Comparison of ENCODE assay signal across 9 cellular contexts in genomic region chr17:7435676-7436555, GRCh38. TPM values are rescaled to one million over a fixed set of nuclear protein-coding genes. Genes with fewer than 3 reads are reported as not detected.
DNase-seq lines count a peak whose midpoint lies in the region; ATAC-seq and TF ChIP-seq lines count a peak whose summit lies in the region.
"Had no signal": no experiment of that assay in that cellular context is flagged by ENCODE, and none has a peak within 500 bp of the region (broad histone marks: within the 10 kb centered on the region; RNA-seq: fewer than 3 reads in every experiment).

No MANE protein-coding gene starts in this region.

- peak overlapping the region; percentile 80 for H3K4me3 ChIP-seq in DOHH2 (ENCODE audit: low read length)
- peak overlapping the region; percentile 13 to 57 (median 44) for H3K4me3 ChIP-seq in tibial nerve

- H3K9me2 ChIP-seq in DOHH2 (replicated peaks; ENCODE audit: control insufficient read depth, low read length): no peaks in the 10 kb centered on the region

- peak overlapping the region; percentile 90 for H3K4me3 Mint-ChIP-seq in endothelial cell (ENCODE audit: unreplicated experiment)
- peak overlapping the region; percentile 90 to 98 (median 95) for H3K4me3 Mint-ChIP-seq in naive thymus-derived CD8-positive, alpha-beta T cell

- POLR2A ChIA-PET in naive thymus-derived CD8-positive, alpha-beta T cell (lab: Charles Lee): interaction anchor here (0.5 to 8.3 kb wide), 35 partner anchors 9 to 251 kb away, joined by 3 to 133 read pairs (median 6); partner anchors contain the start of genes ACAP1, CHRNB1, NEURL4 and NLGN2

- H3K27me3 ChIP-seq in DOHH2 (ENCODE audit: control insufficient read depth, low read length) (peaks cover 29% of the 10 kb centered on the region), tibial nerve (peaks cover 0 to 51% of the 10 kb centered on the region in 2 donors)

- H3K4me1 Mint-ChIP-seq in endothelial cell (ENCODE audit: unreplicated experiment): peaks cover 23% of the 10 kb centered on the region
- H3K4me1 Mint-ChIP-seq in naive thymus-derived CD8-positive, alpha-beta T cell: peaks cover 22 to 51% (median 42%) of the 10 kb centered on the region in 4 donors

- DNase-seq in NCI-H1105 treated with DMSO at 0.1 percent for 48 hours (lab: John Stamatoyannopoulos, UW) (peak; percentile 55), endothelial cell (ENCODE audit: low spot score) (peak; percentile 60), tibial nerve (ENCODE audit: low spot score in 2 of 2) (no peak), cerebellum (ENCODE audit: low spot score) (no peak)
- peak; percentile 49 to 53 for DNase-seq in activated CD4-positive, alpha-beta T cell treated with anti-CD3 and anti-CD28 coated beads, Interleukin-2, amount 50 U/mL, for 4 hours
- peak in 7 of 10 donors; percentile 25 to 77 (median 44) for DNase-seq in naive thymus-derived CD8-positive, alpha-beta T cell

- H3K4me1 ChIP-seq in DOHH2 (ENCODE audit: control insufficient read depth, low read length) (peaks cover 50% of the 10 kb centered on the region), tibial nerve (peaks cover 0 to 60% (median 36%) of the 10 kb centered on the region in 4 donors)

- ATAC-seq in GM21737 (IDR thresholded peaks at IDR 0.05; ENCODE audit: unreplicated experiment): peak; percentile 24
- peak; percentile 35 to 37 for ATAC-seq in naive thymus-derived CD8-positive, alpha-beta T cell

- H3K36me3 ChIP-seq in DOHH2 (ENCODE audit: control insufficient read depth, low read length) (no peaks in the 10 kb centered on the region), tibial nerve (no peaks in the 10 kb centered on the region)

- peaks cover 10% of the 10 kb centered on the region for H3K79me2 ChIP-seq in DOHH2 (ENCODE audit: control insufficient read depth, low read length)

- no peak for TF ChIP-seq POLR2A in tibial nerve (IDR thresholded peaks at IDR 0.05)

- TF ChIP-seq CTCF in DOHH2 (IDR thresholded peaks at IDR 0.05; ENCODE audit: low read depth, low read length, poor library complexity, severe bottlenecking) (peak; percentile 71), endothelial cell (IDR thresholded peaks at IDR 0.05; ENCODE audit: unreplicated experiment) (peak; percentile 28), tibial nerve (IDR thresholded peaks at IDR 0.05) (no peak)

- H3K27ac Mint-ChIP-seq in endothelial cell (ENCODE audit: unreplicated experiment): peak overlapping the region; percentile 31
- H3K27ac Mint-ChIP-seq in naive thymus-derived CD8-positive, alpha-beta T cell: peak overlapping the region; percentile 91 to 99 (median 98)

- H3K36me3 Mint-ChIP-seq in endothelial cell (ENCODE audit: low read depth, unreplicated experiment): no peaks in the 10 kb centered on the region
- no peaks in the 10 kb centered on the region for H3K36me3 Mint-ChIP-seq in naive thymus-derived CD8-positive, alpha-beta T cell

- no peaks in the 10 kb centered on the region for H3F3A ChIP-seq in DOHH2 (ENCODE audit: control insufficient read depth, insufficient read depth)

- H3K27me3 Mint-ChIP-seq in endothelial cell (ENCODE audit: unreplicated experiment): peaks cover 20% of the 10 kb centered on the region
- H3K27me3 Mint-ChIP-seq in naive thymus-derived CD8-positive, alpha-beta T cell: peaks cover 5 to 25% (median 11%) of the 10 kb centered on the region in 5 donors

- H3K9me3 Mint-ChIP-seq in endothelial cell (ENCODE audit: unreplicated experiment): no peaks in the 10 kb centered on the region
- no peaks in the 10 kb centered on the region for H3K9me3 Mint-ChIP-seq in naive thymus-derived CD8-positive, alpha-beta T cell

- 0 out of 2 replicates have a peak, but pooled peaks cover 5% of the 10 kb centered on the region for H4K20me1 ChIP-seq in DOHH2 (ENCODE audit: control insufficient read depth, insufficient read depth, low read depth, low read length)

- H3K4me2 ChIP-seq in DOHH2 (ENCODE audit: low read length): peak overlapping the region; percentile 94

- H3K27ac ChIP-seq in DOHH2 (ENCODE audit: low read depth, low read length): peak overlapping the region; percentile 65
- peak overlapping the region in 3 of 4 donors; percentile 53 to 72 (median 62) for H3K27ac ChIP-seq in tibial nerve

- no peak for TF ChIP-seq EP300 in tibial nerve (IDR thresholded peaks at IDR 0.05)

- H3K9me3 ChIP-seq in DOHH2 (ENCODE audit: control insufficient read depth, insufficient read depth, low read length) (no peaks in the 10 kb centered on the region), tibial nerve (no peaks in the 10 kb centered on the region)

- 7 to 10% methylated on average over 45 to 48 of the region's 49 CpGs for WGBS in tibial nerve, 2 donors

RNA-seq across cellular contexts. Expression of gene TMEM102, which starts 0.7 kb away (rescaled TPM):
- 6.1 TPM for total RNA-seq in endothelial cell (ENCODE audit: unreplicated experiment)
- 10 to 100 TPM; 12.2 to 12.8 TPM for total RNA-seq in naive thymus-derived CD8-positive, alpha-beta T cell
- 10 to 100 TPM in 2 of 3 donors, 1 to 10 TPM in 1; 9.8 to 19.1 (median 12.1) TPM for polyA plus RNA-seq in naive thymus-derived CD8-positive, alpha-beta T cell
- 1 to 10 TPM; 1.7 to 6.6 (median 4.1) TPM for total RNA-seq in tibial nerve
- total RNA-seq in cerebellum: 1.2 TPM

RNA-seq across cellular contexts. Expression of gene FGF11, which starts 3.4 kb away (rescaled TPM):
- total RNA-seq in endothelial cell (ENCODE audit: unreplicated experiment) (19.7 TPM), tibial nerve (1 to 10 TPM; 1.5 to 3.3 (median 2.2) TPM), cerebellum (7.3 TPM)
- 1 to 10 TPM; 2.4 to 3.0 TPM for total RNA-seq in naive thymus-derived CD8-positive, alpha-beta T cell
- polyA plus RNA-seq in naive thymus-derived CD8-positive, alpha-beta T cell: under 1 TPM; 0.10 to 0.32 (median 0.22) TPM

RNA-seq across cellular contexts. Expression of gene SPEM3, which starts 7.3 kb away (rescaled TPM):
- total RNA-seq in endothelial cell (ENCODE audit: unreplicated experiment) (not detected), tibial nerve (not detected), cerebellum (not detected)
- not detected for total RNA-seq in naive thymus-derived CD8-positive, alpha-beta T cell
- not detected for polyA plus RNA-seq in naive thymus-derived CD8-positive, alpha-beta T cell
- total RNA-seq: T-helper 1 cell treated with Interleukin-12 subunit alpha and Interleukin-12 subunit beta and Interleukin-4 antibody, amounts not matched to agents 30 ng/mL and 1 ng/mL, for 36 hours had no signal

RNA-seq across cellular contexts. Expression of gene CHRNB1, which starts 8.9 kb away (rescaled TPM):
- total RNA-seq in endothelial cell (ENCODE audit: unreplicated experiment) (11.8 TPM), tibial nerve (10 to 100 TPM in 3 of 4 donors, 1 to 10 TPM in 1; 6.5 to 16.0 (median 13.5) TPM), cerebellum (12.5 TPM)
- 1 to 10 TPM; 5.4 to 7.3 TPM for total RNA-seq in naive thymus-derived CD8-positive, alpha-beta T cell
- polyA plus RNA-seq in naive thymus-derived CD8-positive, alpha-beta T cell: 10 to 100 TPM; 18.1 to 24.5 (median 24.3) TPM

RNA-seq across cellular contexts. Expression of gene SPEM2, which starts 10.5 kb away (rescaled TPM):
- total RNA-seq in endothelial cell (ENCODE audit: unreplicated experiment) (0.15 TPM), tibial nerve (not detected), cerebellum (not detected)
- total RNA-seq in naive thymus-derived CD8-positive, alpha-beta T cell: not detected
- polyA plus RNA-seq in naive thymus-derived CD8-positive, alpha-beta T cell: not detected
- total RNA-seq: T-helper 1 cell treated with Interleukin-12 subunit alpha and Interleukin-12 subunit beta and Interleukin-4 antibody, amounts not matched to agents 30 ng/mL and 1 ng/mL, for 36 hours had no signal

Comparison
In these comparisons a context has a peak if more than half of its experiments do, and no peak if none do; other contexts are left out.
1. CTCF ChIP-seq: peak in DOHH2 (single experiment) and endothelial cell (single experiment); none in tibial nerve (0 of 5).
2. DNase-seq: peak in NCI-H1105 treated with DMSO at 0.1 percent for 48 hours (single experiment), activated CD4-positive, alpha-beta T cell treated with anti-CD3 and anti-CD28 coated beads, Interleukin-2, amount 50 U/mL, for 4 hours (2 of 2), endothelial cell (single experiment) and naive thymus-derived CD8-positive, alpha-beta T cell (7 of 10); none in tibial nerve (0 of 2) and cerebellum (single experiment).